In genomic region chr5:57664700-57665099, GRCh38 we compare ENCODE assay signal across 26 cellular contexts.
DNase-seq lines count a peak whose midpoint lies in the region; ATAC-seq, FAIRE-seq and TF ChIP-seq lines count a peak whose summit lies in the region.
"Had no signal": no experiment of that assay in that cellular context is flagged by ENCODE, and none has a peak within 500 bp of the region (broad histone marks: within the 10 kb centered on the region; RNA-seq: fewer than 3 reads in every experiment).

No MANE protein-coding gene starts in this region.

- H3K27me3 ChIP-seq in bronchial epithelial cell (ENCODE audit: control insufficient read depth, insufficient read depth, low read length) (no peaks in the 10 kb centered on the region), right cardiac atrium (ENCODE audit: control insufficient read depth, insufficient read depth) (no peaks in the 10 kb centered on the region), mesendoderm (ENCODE audit: insufficient read depth, low read length, poor library complexity) (no peaks in the 10 kb centered on the region), dorsolateral prefrontal cortex (no peaks in the 10 kb centered on the region)
- H3K27me3 ChIP-seq: BLaER1 treated with 17β-estradiol and CSF1 and Interleukin-3, amounts not matched to agents 10 nM and 100 nM had no signal

- 85% methylated on average over 1 of the region's 1 CpG for WGBS in right cardiac atrium
- WGBS in mesendoderm (ENCODE audit: extremely low coverage, insufficient coverage, low lambda C conversion rate), result no CpG with 5 or more reads among the region's 1 CpG

- TF ChIP-seq CTCF in bronchial epithelial cell (IDR thresholded peaks at IDR 0.05; ENCODE audit: insufficient read depth, low read length, severe bottlenecking) (no peak), dorsolateral prefrontal cortex (IDR thresholded peaks at IDR 0.05 in 54 of 56, conservative IDR thresholded peaks at IDR 0.05 in 2 of 56; ENCODE audit: low read depth in 1 of 56, partially characterized antibody in 56 of 56) (no peak)

- H2BK120ac ChIP-seq in mesendoderm (ENCODE audit: low read depth, low read length), result no peak overlapping the region

- no peak overlapping the region for H2BK5ac ChIP-seq in mesendoderm (ENCODE audit: low read length)

- H3K4me1 ChIP-seq in right cardiac atrium (ENCODE audit: control insufficient read depth, insufficient read depth, low read length) (no peaks in the 10 kb centered on the region), mesendoderm (ENCODE audit: control insufficient read depth, low read depth, low read length) (no peaks in the 10 kb centered on the region)
- H3K4me1 ChIP-seq: Caco-2 had no signal

- H3K4ac ChIP-seq in mesendoderm (ENCODE audit: low read depth, low read length), result no peak overlapping the region

- ATAC-seq in right cardiac atrium (no peak), HG03097 (IDR thresholded peaks at IDR 0.05; ENCODE audit: low FRiP score, unreplicated experiment) (no peak)
- ATAC-seq: HepG2, PC-3 had no signal

- H3K4me2 ChIP-seq in mesendoderm (ENCODE audit: low read length), result no peak overlapping the region
- H3K4me2 ChIP-seq: BLaER1 treated with 17β-estradiol and CSF1 and Interleukin-3, amounts not matched to agents 10 nM and 100 nM; SK-N-SH had no signal

- no peak overlapping the region for H2BK15ac ChIP-seq in mesendoderm (replicated peaks; ENCODE audit: low read depth)

- H3K27ac ChIP-seq in right cardiac atrium (ENCODE audit: low read length), result peak overlapping the region; percentile 45
- H3K27ac ChIP-seq in mesendoderm (ENCODE audit: low read depth, low read length), result no peak overlapping the region
- H3K27ac ChIP-seq in dorsolateral prefrontal cortex, result no peak overlapping the region
- H3K27ac ChIP-seq: BLaER1 treated with 17β-estradiol and CSF1 and Interleukin-3, amounts not matched to agents 10 nM and 100 nM; HL-60 had no signal

- no peak overlapping the region for H3K23ac ChIP-seq in mesendoderm (ENCODE audit: low read length)

- H3K56ac ChIP-seq in mesendoderm (ENCODE audit: low read length), result no peak overlapping the region

- H3K9ac ChIP-seq in mesendoderm (ENCODE audit: low read length), result no peak overlapping the region
- H3K9ac ChIP-seq: BLaER1 treated with 17β-estradiol and CSF1 and Interleukin-3, amounts not matched to agents 10 nM and 100 nM; SK-N-SH had no signal

- H3K79me2 ChIP-seq in mesendoderm (ENCODE audit: control insufficient read depth, insufficient read depth, low read length), result no peaks in the 10 kb centered on the region

- no peaks in the 10 kb centered on the region for H3K36me3 ChIP-seq in bronchial epithelial cell (ENCODE audit: control insufficient read depth, insufficient read depth, low read length)
- H3K36me3 ChIP-seq in mesendoderm (ENCODE audit: control insufficient read depth, insufficient read depth, low read length), result no peaks in the 10 kb centered on the region
- H3K36me3 ChIP-seq: BLaER1 treated with 17β-estradiol and CSF1 and Interleukin-3, amounts not matched to agents 10 nM and 100 nM had no signal

- H2AK5ac ChIP-seq in mesendoderm (ENCODE audit: low read length), result no peak overlapping the region

- H3K9me3 ChIP-seq in right cardiac atrium (ENCODE audit: control insufficient read depth, low read length), result no peaks in the 10 kb centered on the region
- H3K9me3 ChIP-seq: BLaER1 treated with 17β-estradiol and CSF1 and Interleukin-3, amounts not matched to agents 10 nM and 100 nM; Caco-2; SK-N-SH had no signal

- H3K18ac ChIP-seq in mesendoderm (ENCODE audit: low read length), result no peak overlapping the region

- intact Hi-C loops in right cardiac atrium (cut with DNase I), result no loop called here
- intact Hi-C loops in dorsolateral prefrontal cortex (cut with DNase I), result loop anchor here in 1 of 2 donors (5.0 to 10.0 kb wide), 2 partner anchors 167 to 800 kb away; partner anchors contain the start of gene PLK2

- no peak overlapping the region for H4K5ac ChIP-seq in mesendoderm (ENCODE audit: low read length)

- FAIRE-seq in bronchial epithelial cell (lab: Jason Lieb, UNC), result no peak
- FAIRE-seq: HepG2 had no signal

- H3K79me1 ChIP-seq in mesendoderm (ENCODE audit: low read length), result no peaks in the 10 kb centered on the region

- H3K4me3 ChIP-seq in bronchial epithelial cell (ENCODE audit: low read depth, low read length) (no peak overlapping the region), right cardiac atrium (ENCODE audit: low read length) (no peak overlapping the region), mesendoderm (ENCODE audit: low read length) (no peak overlapping the region), dorsolateral prefrontal cortex (no peak overlapping the region)
- H3K4me3 ChIP-seq: BLaER1 treated with 17β-estradiol and CSF1 and Interleukin-3, amounts not matched to agents 10 nM and 100 nM had no signal

- H4K8ac ChIP-seq in mesendoderm (ENCODE audit: low read depth, low read length), result no peak overlapping the region

- peak; percentile 20 for DNase-seq in NCI-H2029 (lab: John Stamatoyannopoulos, UW)
- DNase-seq in NCI-H2029 treated with DMSO at 0.1 percent for 48 hours (lab: John Stamatoyannopoulos, UW), result no peak
- DNase-seq in DMS79 treated with DMSO at 0.1 percent for 48 hours (lab: John Stamatoyannopoulos, UW), result peak; percentile 68
- DNase-seq in bronchial epithelial cell (ENCODE audit: low read depth), result peak; percentile 5
- no peak for DNase-seq in right cardiac atrium
- DNase-seq in mesendoderm, result no peak
- DNase-seq in dorsolateral prefrontal cortex, result no peak
- DNase-seq: 8988T; Caco-2; CD4-positive, alpha-beta memory T cell; DMS 273 treated with DMSO at 0.1 percent for 48 hours; EL; GF-D8; H9; KG1; NCI-H1092 treated with DMSO at 0.1 percent for 48 hours; NCI-H2081 treated with DMSO at 0.1 percent for 48 hours; NCI-H446 treated with DMSO at 0.1 percent for 48 hours; SHP77 treated with DMSO at 0.1 percent for 48 hours; SK-N-SH; T-helper 2 cell had no signal

Comparison
In these comparisons a context has a peak if more than half of its experiments do, and no peak if none do; other contexts are left out.
1. DNase-seq: peak in NCI-H2029 (single experiment), DMS79 treated with DMSO at 0.1 percent for 48 hours (single experiment) and bronchial epithelial cell (single experiment); none in NCI-H2029 treated with DMSO at 0.1 percent for 48 hours (single experiment), right cardiac atrium (0 of 3), mesendoderm (single experiment) and dorsolateral prefrontal cortex (0 of 10).